Comparison of ENCODE assay signal across 10 cellular contexts in genomic region chr5:158451203-158451982, GRCh38.
DNase-seq lines count a peak whose midpoint lies in the region; ATAC-seq and TF ChIP-seq lines count a peak whose summit lies in the region.
"Had no signal": no experiment of that assay in that cellular context is flagged by ENCODE, and none has a peak within 500 bp of the region (broad histone marks: within the 10 kb centered on the region; RNA-seq: fewer than 3 reads in every experiment).

No MANE protein-coding gene starts in this region.

- no peak for TF ChIP-seq CTCF in nephron (IDR thresholded peaks at IDR 0.05; ENCODE audit: unreplicated experiment in 3 of 3)

- H3K27me3 ChIP-seq in aorta (ENCODE audit: control insufficient read depth in 1 of 2, insufficient read depth in 2 of 2, low read length in 1 of 2), result no peaks in the 10 kb centered on the region

- H3K27ac Mint-ChIP-seq in nephron, result peak overlapping the region; percentile 55 to 95 (median 88)

- peaks cover 11% of the 10 kb centered on the region for H3K27me3 Mint-ChIP-seq in nephron (ENCODE audit: low read depth)

- WGBS in aorta, 2 donors, result 21 to 22% methylated on average over 8 of the region's 8 CpGs

- intact Hi-C loops in aorta (cut with DNase I), result loop anchor here in 1 of 2 donors (10.0 kb wide), 1 partner anchor 47 kb away; no protein-coding TSS in a partner anchor

- no peak overlapping the region for H3K4me3 ChIP-seq in aorta (ENCODE audit: low read length in 2 of 2)
- H3K4me3 ChIP-seq: A549 had no signal

- no peaks in the 10 kb centered on the region for H3K36me3 Mint-ChIP-seq in nephron (ENCODE audit: low read depth)

- DNase-seq in NCI-H748 (lab: John Stamatoyannopoulos, UW; ENCODE audit: unreplicated experiment), result peak; percentile 20
- DNase-seq in NCI-H748 treated with DMSO at 0.1 percent for 48 hours (lab: John Stamatoyannopoulos, UW), result no peak
- DNase-seq in fibroblast of peridontal ligament (ENCODE audit: extremely low read depth), result peak; percentile 72
- peak; percentile 71 to 83 for DNase-seq in aorta
- no peak for DNase-seq in activated CD8-positive, alpha-beta memory T cell treated with anti-CD3 and anti-CD28 coated beads for 24 hours
- no peak for DNase-seq in foreskin melanocyte

- no peaks in the 10 kb centered on the region for H3K4me1 ChIP-seq in aorta (ENCODE audit: control insufficient read depth in 1 of 2, insufficient read depth in 2 of 2, low read length in 2 of 2)
- H3K4me1 ChIP-seq: A549, parathyroid adenoma had no signal

- no peaks in the 10 kb centered on the region for H3K9me3 ChIP-seq in aorta (ENCODE audit: control insufficient read depth, low read length)

- H3K27ac ChIP-seq in aorta (ENCODE audit: low read depth in 1 of 2, low read length in 2 of 2), result peak overlapping the region in 1 of 2 donors; percentile 3
- H3K27ac ChIP-seq: A549, parathyroid adenoma had no signal

- peaks cover 34% of the 10 kb centered on the region for H3K4me1 Mint-ChIP-seq in nephron

- H3K9me3 Mint-ChIP-seq in nephron, result peaks cover 13% of the 10 kb centered on the region

- peak overlapping the region in 1 of 3 experiments; percentile 6 for H3K4me3 Mint-ChIP-seq in nephron

- ATAC-seq in aorta (ENCODE audit: low FRiP score) (peak; percentile 79), HG02763 (IDR thresholded peaks at IDR 0.05; ENCODE audit: unreplicated experiment) (no peak)
- ATAC-seq: A549 had no signal

- no peaks in the 10 kb centered on the region for H3K36me3 ChIP-seq in aorta (ENCODE audit: control insufficient read depth in 1 of 2, insufficient read depth in 2 of 2, low read length in 1 of 2)

Comparison
In these comparisons a context has a peak if more than half of its experiments do, and no peak if none do; other contexts are left out.
1. DNase-seq: peak in NCI-H748 (single experiment), fibroblast of peridontal ligament (single experiment) and aorta (2 of 2); none in NCI-H748 treated with DMSO at 0.1 percent for 48 hours (single experiment), activated CD8-positive, alpha-beta memory T cell treated with anti-CD3 and anti-CD28 coated beads for 24 hours (single experiment) and foreskin melanocyte (single experiment).